In the genomic region with DNA sequence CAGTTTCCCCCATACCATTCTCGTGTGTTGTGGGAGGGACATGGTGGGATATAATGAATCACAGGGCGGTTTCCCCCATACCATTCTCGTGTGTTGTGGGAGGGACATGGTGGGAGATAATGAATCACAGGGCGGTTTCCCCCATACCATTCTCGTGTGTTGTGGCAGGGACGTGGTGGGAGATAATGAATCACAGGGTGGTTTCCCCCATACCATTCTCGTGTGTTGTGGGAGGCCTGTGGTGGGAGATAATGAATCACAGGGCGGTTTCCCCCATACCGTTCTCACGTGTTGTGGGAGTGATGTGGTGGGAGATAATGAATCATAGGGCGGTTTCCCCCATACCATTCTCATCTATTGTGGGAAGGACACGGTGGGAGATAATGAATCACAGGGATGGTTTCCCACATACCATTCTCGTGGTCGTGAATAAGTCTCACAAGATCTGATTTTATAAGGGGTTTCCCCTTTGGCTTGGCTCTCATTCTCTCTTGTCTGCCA, we compare ENCODE assay signal across 8 cellular contexts.
DNase-seq lines count a peak whose midpoint lies in the region; ATAC-seq and TF ChIP-seq lines count a peak whose summit lies in the region.

No MANE protein-coding gene starts in this region.

- H3K4me1 ChIP-seq in fibroblast of lung (ENCODE audit: control insufficient read depth, extremely low read depth, insufficient read depth, low read length) (no peaks in the 10 kb centered on the region), spleen (no peaks in the 10 kb centered on the region)

- no peak overlapping the region for H3K4me2 ChIP-seq in fibroblast of lung (ENCODE audit: extremely low read depth, insufficient read depth, low read length)

- H4K20me1 ChIP-seq in fibroblast of lung (ENCODE audit: control insufficient read depth, extremely low read depth, insufficient read depth, low read length): no peaks in the 10 kb centered on the region

- no peak overlapping the region for H3K4me3 Mint-ChIP-seq in stimulated activated naive B cell treated with anti-CD40 and anti-IgM and Interleukin-4, amounts not matched to agents 10 μg/mL and 1 μg/mL and 100 μg/mL, for 72 hours

- whole genome bisulfite sequencing in spleen, 5 donors: 46 to 62% (median 58%) methylated on average over 14 of the region's 14 CpGs

- no peak overlapping the region for H3K9ac ChIP-seq in fibroblast of lung (ENCODE audit: insufficient read depth, low read length)

- TF ChIP-seq CTCF in fibroblast of lung (conservative IDR thresholded peaks at IDR 0.05 in 1 of 2, IDR thresholded peaks at IDR 0.05 in 1 of 2; ENCODE audit: low read depth in 1 of 2, low read length in 2 of 2) (no peak), spleen (IDR thresholded peaks at IDR 0.05 in 8 of 11, conservative IDR thresholded peaks at IDR 0.05 in 3 of 11) (no peak)

- peak; percentile 65 for DNase-seq in M059J (ENCODE audit: low read depth)
- peak; percentile 32 for DNase-seq in activated CD8-positive, alpha-beta memory T cell treated with anti-CD3 and anti-CD28 coated beads, Interleukin-2, amount 50 U/mL, for 24 hours (ENCODE audit: extremely low read depth)
- peak; percentile 92 to 98 for DNase-seq in fibroblast of lung (ENCODE audit: low read depth in 2 of 2)
- DNase-seq in stimulated activated naive B cell treated with anti-CD40 and anti-IgM and Interleukin-4, amounts not matched to agents 10 μg/mL and 1 μg/mL and 100 μg/mL, for 72 hours: peak; percentile 55
- no peak for DNase-seq in epidermal melanocyte (ENCODE audit: insufficient read length, low spot score)
- DNase-seq in DMS153 treated with DMSO at 0.1 percent for 48 hours (lab: John Stamatoyannopoulos, UW; ENCODE audit: unreplicated experiment): no peak
- DNase-seq in spleen: no peak

- peaks cover 17 to 23% of the 10 kb centered on the region in 2 donors for H3K4me1 Mint-ChIP-seq in stimulated activated naive B cell treated with anti-CD40 and anti-IgM and Interleukin-4, amounts not matched to agents 10 μg/mL and 1 μg/mL and 100 μg/mL, for 72 hours

- H3K27me3 Mint-ChIP-seq in stimulated activated naive B cell treated with anti-CD40 and anti-IgM and Interleukin-4, amounts not matched to agents 10 μg/mL and 1 μg/mL and 100 μg/mL, for 72 hours: no peaks in the 10 kb centered on the region

- peak; percentile 75 to 85 for ATAC-seq in stimulated activated naive B cell treated with anti-CD40 and anti-IgM and Interleukin-4, amounts not matched to agents 10 μg/mL and 1 μg/mL and 100 μg/mL, for 72 hours (replicated peaks)
- no peak for ATAC-seq in GM18520 (IDR thresholded peaks at IDR 0.05; ENCODE audit: unreplicated experiment)

- H3K4me3 ChIP-seq in fibroblast of lung (replicated peaks in 1 of 4; ENCODE audit: control extremely low read depth in 1 of 4, insufficient read depth in 1 of 4, low read depth in 3 of 4, low read length in 4 of 4) (no peak overlapping the region), spleen (no peak overlapping the region)

- intact Hi-C loops in spleen (cut with DNase I; ENCODE audit: low total_unique reads): no loop called here

- no peak overlapping the region for H2AFZ ChIP-seq in fibroblast of lung (ENCODE audit: low read length)

- H3K9me3 Mint-ChIP-seq in stimulated activated naive B cell treated with anti-CD40 and anti-IgM and Interleukin-4, amounts not matched to agents 10 μg/mL and 1 μg/mL and 100 μg/mL, for 72 hours: peaks cover 10 to 15% of the 10 kb centered on the region in 2 donors

- H3K36me3 ChIP-seq in fibroblast of lung (ENCODE audit: control insufficient read depth, insufficient read depth, low read length): peaks cover 2% of the 10 kb centered on the region
- peaks cover 0 to 56% (median 5%) of the 10 kb centered on the region in 6 donors for H3K36me3 ChIP-seq in spleen

- H3K36me3 Mint-ChIP-seq in stimulated activated naive B cell treated with anti-CD40 and anti-IgM and Interleukin-4, amounts not matched to agents 10 μg/mL and 1 μg/mL and 100 μg/mL, for 72 hours: peaks cover 63 to 88% of the 10 kb centered on the region in 2 donors

- TF ChIP-seq POLR2A in spleen (IDR thresholded peaks at IDR 0.05): no peak

- peak overlapping the region; percentile 92 for H3K27ac Mint-ChIP-seq in stimulated activated naive B cell treated with anti-CD40 and anti-IgM and Interleukin-4, amounts not matched to agents 10 μg/mL and 1 μg/mL and 100 μg/mL, for 72 hours

- H3K27me3 ChIP-seq in fibroblast of lung (ENCODE audit: control insufficient read depth, insufficient read depth, low read length) (no peaks in the 10 kb centered on the region), spleen (replicated peaks in 1 of 7) (no peaks in the 10 kb centered on the region)

- H3K9me3 ChIP-seq in fibroblast of lung (ENCODE audit: control insufficient read depth, insufficient read depth, low read depth, low read length) (no peaks in the 10 kb centered on the region), spleen (peaks cover 0 to 16% (median 6%) of the 10 kb centered on the region in 8 donors)

- H3K27ac ChIP-seq in fibroblast of lung (ENCODE audit: insufficient read depth, low read length) (peak overlapping the region; percentile 34), spleen (no peak overlapping the region)

- H3K79me2 ChIP-seq in fibroblast of lung (ENCODE audit: control insufficient read depth, insufficient read depth, low read length): no peaks in the 10 kb centered on the region

Comparison
In these comparisons a context has a peak if more than half of its experiments do, and no peak if none do; other contexts are left out.
1. DNase-seq: peak in M059J (single experiment), activated CD8-positive, alpha-beta memory T cell treated with anti-CD3 and anti-CD28 coated beads, Interleukin-2, amount 50 U/mL, for 24 hours (single experiment), fibroblast of lung (2 of 2) and stimulated activated naive B cell treated with anti-CD40 and anti-IgM and Interleukin-4, amounts not matched to agents 10 μg/mL and 1 μg/mL and 100 μg/mL, for 72 hours (single experiment); none in epidermal melanocyte (single experiment), DMS153 treated with DMSO at 0.1 percent for 48 hours (single experiment) and spleen (single experiment).